Comparison of ENCODE assay signal across 32 cellular contexts in the genomic region with DNA sequence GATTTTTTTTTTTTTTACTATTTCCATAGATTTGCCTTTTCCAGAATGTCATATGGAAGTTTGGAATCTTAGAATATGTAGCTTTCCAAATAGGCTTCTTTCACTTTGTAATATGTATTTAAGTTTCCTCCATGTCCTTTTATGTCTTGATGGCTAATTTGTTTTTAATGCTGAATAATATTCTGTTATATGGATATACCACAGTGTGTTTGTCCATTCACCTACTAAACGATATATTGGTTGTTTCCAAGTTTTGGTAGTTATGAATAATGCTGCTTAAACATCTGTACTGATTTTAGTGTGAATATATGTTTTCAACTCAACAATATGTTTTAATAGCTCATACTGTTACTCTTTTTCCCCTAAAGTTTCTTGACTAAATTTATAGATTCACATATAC.
"Had no signal": no experiment of that assay in that cellular context is flagged by ENCODE, and none has a peak within 500 bp of the region (broad histone marks: within the 10 kb centered on the region; RNA-seq: fewer than 3 reads in every experiment).

No MANE protein-coding gene starts in this region.

- H3K4me3 ChIP-seq: adrenal gland, ascending aorta, body of pancreas, breast epithelium, cardiac muscle cell had no signal

- H3K36me3 ChIP-seq: adrenal gland, ascending aorta, brain microvascular endothelial cell, breast epithelium, cardiac muscle cell had no signal

- H3K9me3 ChIP-seq: adrenal gland, ascending aorta, body of pancreas, breast epithelium had no signal

- H3K4me1 ChIP-seq: adrenal gland, ascending aorta, body of pancreas, breast epithelium had no signal

- ATAC-seq: activated naive CD4-positive, alpha-beta T cell treated with anti-CD3 and anti-CD28 coated beads, Interleukin-2, amount 50 U/mL, for 72 hours; activated naive CD8-positive, alpha-beta T cell treated with anti-CD3 and anti-CD28 coated beads, Interleukin-2, amount 50 U/mL, for 24 hours; activated T-cell treated with anti-CD3 and anti-CD28 coated beads, Interleukin-2, amount 50 U/mL, for 4 hours; activated T-cell treated with anti-CD3 and anti-CD28 coated beads, Interleukin-2, amount 50 U/mL, for 72 hours; activated T-helper 17 cell treated with anti-CD3 and anti-CD28 coated beads, Interleukin-2, amount 50 U/mL, for 72 hours; body of pancreas had no signal

- H3K27me3 ChIP-seq: adrenal gland, ascending aorta, body of pancreas, brain microvascular endothelial cell, breast epithelium, cardiac muscle cell had no signal

- DNase-seq: activated effector memory CD4-positive, alpha-beta T cell treated with anti-CD3 and anti-CD28 coated beads, Interleukin-2, amount 50 U/mL, for 16 hours; activated effector memory CD4-positive, alpha-beta T cell treated with Interleukin-2 at 50 U/mL for 16 hours; activated gamma-delta T cell; activated gamma-delta T cell treated with Interleukin-2 at 50 U/mL for 16 hours; activated naive CD4-positive, alpha-beta T cell; activated naive CD4-positive, alpha-beta T cell treated with anti-CD3 and anti-CD28 coated beads for 36 hours; activated naive CD4-positive, alpha-beta T cell treated with anti-CD3 and anti-CD28 coated beads, Interleukin-2, amount 10 ng/mL, durations not matched to agents 7 days and 5 days; activated naive CD4-positive, alpha-beta T cell treated with anti-CD3 and anti-CD28 coated beads, Interleukin-2, amount 50 U/mL, for 16 hours; activated naive CD4-positive, alpha-beta T cell treated with Interleukin-2 at 50 U/mL for 16 hours; activated naive CD8-positive, alpha-beta T cell treated with anti-CD3 and anti-CD28 coated beads for 36 hours; activated naive CD8-positive, alpha-beta T cell treated with anti-CD3 and anti-CD28 coated beads, Interleukin-2, amount 10 ng/mL, durations not matched to agents 7 days and 5 days; activated naive CD8-positive, alpha-beta T cell treated with anti-CD3 and anti-CD28 coated beads, Interleukin-2, amount 50 U/mL, for 24 hours; activated T-cell treated with anti-CD3 and anti-CD28 coated beads, Interleukin-2, amount 50 U/mL, for 4 hours; activated T-cell treated with anti-CD3 and anti-CD28 coated beads, Interleukin-2, amount 50 U/mL, for 48 hours; activated T-cell treated with anti-CD3 and anti-CD28 coated beads, Interleukin-2, amount 50 U/mL, for 72 hours; adrenal gland; amniotic stem cell; amygdala; anterior cingulate cortex; aorta; body of pancreas; brain microvascular endothelial cell; caudate nucleus; central memory CD4-positive, alpha-beta T cell; cerebellar nuclear complex had no signal

- H3K27ac ChIP-seq: adrenal gland, ascending aorta, body of pancreas, brain microvascular endothelial cell, breast epithelium, cardiac muscle cell had no signal

- FAIRE-seq: astrocyte, bronchial epithelial cell had no signal
